In the genomic region with DNA sequence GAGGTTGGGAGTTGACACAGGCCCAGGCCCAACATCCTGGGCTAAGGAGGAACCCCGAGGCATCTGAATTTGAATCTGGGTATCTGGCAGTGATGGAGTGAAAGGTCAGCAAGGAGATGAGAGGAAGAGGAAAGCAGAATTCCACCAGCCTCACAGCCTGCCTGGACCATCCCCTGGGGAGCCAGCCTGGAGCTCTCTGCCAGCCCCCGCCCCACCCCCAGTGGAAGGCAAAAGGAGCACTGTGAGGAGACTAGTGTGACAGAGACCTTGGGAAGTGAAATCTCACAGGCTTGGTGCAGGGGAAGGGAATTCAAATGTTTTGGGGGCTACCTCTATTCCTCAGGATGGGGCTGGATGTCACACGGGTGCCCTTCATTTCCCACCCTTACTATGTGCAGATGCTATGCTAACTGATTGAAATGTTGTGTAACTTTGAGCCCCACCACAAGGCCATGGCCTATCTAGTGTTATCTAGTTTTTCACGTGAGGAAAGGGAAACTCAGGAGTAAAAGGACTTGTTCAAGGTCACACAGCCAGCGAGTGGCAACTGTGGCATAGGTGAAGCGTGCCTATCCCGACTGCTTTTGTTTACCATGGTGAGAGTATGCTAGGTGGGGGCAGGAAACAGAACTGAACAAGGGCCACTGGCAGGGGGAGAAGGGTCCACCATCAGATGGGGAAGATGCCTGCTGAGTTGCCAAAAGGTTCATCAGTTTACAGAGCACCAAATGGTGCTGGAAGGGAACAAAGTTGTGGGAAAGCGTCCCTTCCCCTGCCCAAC, we compare ENCODE assay signal across 10 cellular contexts. TPM values are rescaled to one million over a fixed set of nuclear protein-coding genes. Genes with fewer than 3 reads are reported as not detected.
DNase-seq lines count a peak whose midpoint lies in the region; ATAC-seq, FAIRE-seq and TF ChIP-seq lines count a peak whose summit lies in the region.
"Had no signal": no experiment of that assay in that cellular context is flagged by ENCODE, and none has a peak within 500 bp of the region (broad histone marks: within the 10 kb centered on the region; RNA-seq: fewer than 3 reads in every experiment).

No MANE protein-coding gene starts in this region.

- peak overlapping the region; percentile 36 for H2AFZ ChIP-seq in IMR-90 (replicated peaks; ENCODE audit: low read length, poor library complexity)
- H2AFZ ChIP-seq in osteoblast (ENCODE audit: low read length): no peak overlapping the region
- no peak overlapping the region for H2AFZ ChIP-seq in SK-N-SH (ENCODE audit: low read depth)

- CTCF ChIA-PET in A549 (lab: Yijun Ruan, JAX): interaction anchor here (0.7 to 18.5 kb wide), 13 partner anchors 7 to 165 kb away, joined by 3 to 314 read pairs (median 10); partner anchors contain the start of gene AHDC1
- CTCF ChIA-PET in IMR-90 (lab: Yijun Ruan, JAX): interaction anchor here (1.3 to 1.6 kb wide), 3 partner anchors 7 to 25 kb away, joined by 4 to 6 read pairs (median 4); no protein-coding TSS in a partner anchor
- CTCF ChIA-PET in SK-N-SH (lab: Yijun Ruan, JAX): interaction anchor here (0.8 to 24.8 kb wide), 5 partner anchors 10 to 29 kb away, joined by 4 to 603 read pairs (median 4); partner anchors contain the start of gene AHDC1

- POLR2A ChIA-PET in A549 (lab: Yijun Ruan, JAX) (interaction anchor here (1.0 to 2.4 kb wide), 2 partner anchors 17 to 28 kb away, joined by 3 to 13 read pairs; no protein-coding TSS in a partner anchor), IMR-90 (lab: Charles Lee; ENCODE audit: unreplicated experiment) (no interaction called here), SK-N-SH (lab: Yijun Ruan, JAX) (no interaction called here)

- no TSS peak for BruUV-seq in IMR-90 (replicated peaks; lab: Mats Ljungman, UMichigan)

- H3K4me1 ChIP-seq in A549 (peaks cover 64% of the 10 kb centered on the region), IMR-90 (ENCODE audit: control insufficient read depth, insufficient read depth, low read length) (peaks cover 55% of the 10 kb centered on the region), esophagus squamous epithelium (peaks cover 84 to 100% (median 89%) of the 10 kb centered on the region in 3 donors), osteoblast (ENCODE audit: insufficient read depth, low read length) (peaks cover 45% of the 10 kb centered on the region), SK-N-SH (ENCODE audit: control insufficient read depth in 1 of 2, insufficient read depth in 2 of 2, low read depth in 1 of 2, low read length in 1 of 2) (peaks cover 50 to 62% of the 10 kb centered on the region in 2 experiments; a peak in 3 of 4 replicates)

- peak overlapping the region; percentile 98 to 99 for H3K27ac ChIP-seq in A549
- H3K27ac ChIP-seq in IMR-90 (ENCODE audit: insufficient read depth, low read length): no peak overlapping the region
- peak overlapping the region; percentile 55 to 97 (median 96) for H3K27ac ChIP-seq in esophagus squamous epithelium
- H3K27ac ChIP-seq in osteoblast (ENCODE audit: low read depth, low read length): no peak overlapping the region
- H3K27ac ChIP-seq in SK-N-SH (ENCODE audit: low read depth in 2 of 2, low read length in 1 of 2): no peak overlapping the region

- H3K23ac ChIP-seq in IMR-90 (ENCODE audit: low read depth, low read length): peak overlapping the region; percentile 18; the same call in 1 of the 2 replicates

- no peak overlapping the region for H2BK20ac ChIP-seq in IMR-90 (ENCODE audit: low read depth, low read length)

- H4K20me1 ChIP-seq in IMR-90 (ENCODE audit: insufficient read depth, low read length) (peaks cover 62% of the 10 kb centered on the region), osteoblast (ENCODE audit: insufficient read depth, low read length) (peaks cover 65% of the 10 kb centered on the region), SK-N-SH (ENCODE audit: insufficient read depth) (peaks cover 70% of the 10 kb centered on the region)

- no peak for TF ChIP-seq CTCF in A549 (IDR thresholded peaks at IDR 0.05)
- TF ChIP-seq CTCF in IMR-90 (conservative IDR thresholded peaks at IDR 0.05; ENCODE audit: low read depth, low read length): no peak
- TF ChIP-seq CTCF in esophagus squamous epithelium (IDR thresholded peaks at IDR 0.05): no peak
- TF ChIP-seq CTCF in osteoblast (IDR thresholded peaks at IDR 0.05; ENCODE audit: extremely low read depth, low read depth, low read length): no peak
- TF ChIP-seq CTCF in SK-N-SH (IDR thresholded peaks at IDR 0.05): no peak

- TF ChIP-seq RAD21 in A549 (conservative IDR thresholded peaks at IDR 0.05 in 1 of 2, IDR thresholded peaks at IDR 0.05 in 1 of 2) (no peak), IMR-90 (IDR thresholded peaks at IDR 0.05; ENCODE audit: low read length) (no peak), SK-N-SH (IDR thresholded peaks at IDR 0.05; ENCODE audit: low read length) (no peak)

- no peak overlapping the region for H2BK5ac ChIP-seq in IMR-90 (ENCODE audit: low read depth, low read length, poor library complexity, severe bottlenecking)

- no peak for TF ChIP-seq EP300 in A549 (IDR thresholded peaks at IDR 0.05)
- no peak for TF ChIP-seq EP300 in SK-N-SH (IDR thresholded peaks at IDR 0.05; ENCODE audit: borderline replicate concordance in 1 of 2, low read depth in 1 of 2, low read length in 1 of 2)

- H3K9ac ChIP-seq in IMR-90 (ENCODE audit: low read depth, low read length): no peak overlapping the region
- H3K9ac ChIP-seq in SK-N-SH: no peak overlapping the region

- H2AK9ac ChIP-seq in IMR-90 (replicated peaks; ENCODE audit: low read depth, low read length, poor library complexity): peak overlapping the region; percentile 94

- H3K9me2 ChIP-seq in SK-N-SH: no peaks in the 10 kb centered on the region

- peak overlapping the region; percentile 0; the same call in 1 of the 2 replicates for H2BK120ac ChIP-seq in IMR-90 (ENCODE audit: low read depth, low read length)

- no peak for DNase-seq in A549 (ENCODE audit: low read depth in 1 of 2, low spot score in 1 of 2)
- no peak for DNase-seq in IMR-90
- DNase-seq in esophagus squamous epithelium (lab: John Stamatoyannopoulos, UW): no peak
- no peak for DNase-seq in osteoblast (ENCODE audit: insufficient read length, low spot score, missing footprints)
- no peak for DNase-seq in SK-N-SH
- no peak for DNase-seq in NCI-H446 (lab: John Stamatoyannopoulos, UW)
- DNase-seq: activated CD8-positive, alpha-beta memory T cell treated with anti-CD3 and anti-CD28 coated beads, Interleukin-2, amount 50 U/mL, for 48 hours had no signal

- intact Hi-C loops in IMR-90 (cut with micrococcal nuclease) (no loop called here), esophagus squamous epithelium (cut with DNase I) (no loop called here)

- peak overlapping the region; percentile 41; the same call in 1 of the 2 replicates for H2AK5ac ChIP-seq in IMR-90 (ENCODE audit: low read depth, low read length)

- H3K4me2 ChIP-seq in A549: peak overlapping the region; percentile 89
- no peak overlapping the region for H3K4me2 ChIP-seq in IMR-90 (ENCODE audit: low read depth, low read length)
- peak overlapping the region; percentile 9 for H3K4me2 ChIP-seq in osteoblast (ENCODE audit: insufficient read depth, low read length)
- H3K4me2 ChIP-seq in SK-N-SH: no peak overlapping the region; the same call in 1 of the 2 replicates

- 0 out of 2 replicates have a peak overlapping the region, but pooled peaks have one; percentile 5 for H3K14ac ChIP-seq in IMR-90 (replicated peaks; ENCODE audit: low read depth, low read length)

- peaks cover 43 to 85% of the 10 kb centered on the region in 2 experiments for H3K79me1 ChIP-seq in IMR-90 (ENCODE audit: low read depth in 1 of 2, low read length in 2 of 2)

- H3K18ac ChIP-seq in IMR-90 (ENCODE audit: low read depth, low read length): no peak overlapping the region

- TF ChIP-seq POLR2A in A549 (IDR thresholded peaks at IDR 0.05; ENCODE audit: low read length) (no peak), IMR-90 (IDR thresholded peaks at IDR 0.05; ENCODE audit: low read depth, low read length) (no peak), esophagus squamous epithelium (IDR thresholded peaks at IDR 0.05) (no peak)

- dilution Hi-C loops in IMR-90 (cut with HindIII; ENCODE audit: low sequenced_read_pairs, unreplicated experiment): no loop called here

- no peaks in the 10 kb centered on the region for H3K9me3 ChIP-seq in A549
- H3K9me3 ChIP-seq in IMR-90 (ENCODE audit: control insufficient read depth, insufficient read depth, low read length): no peaks in the 10 kb centered on the region
- no peaks in the 10 kb centered on the region for H3K9me3 ChIP-seq in esophagus squamous epithelium
- no peaks in the 10 kb centered on the region for H3K9me3 ChIP-seq in osteoblast (ENCODE audit: low read depth, low read length)
- H3K9me3 ChIP-seq in SK-N-SH: no peaks in the 10 kb centered on the region

- H3F3A ChIP-seq in SK-N-SH (replicated peaks; ENCODE audit: insufficient read depth): peaks cover 6% of the 10 kb centered on the region

- H2BK15ac ChIP-seq in IMR-90 (ENCODE audit: low read depth, low read length): no peak overlapping the region

- H3K4me3 ChIP-seq in A549 (peak overlapping the region; percentile 75; the same call in 1 of the 3 replicates), IMR-90 (ENCODE audit: insufficient read depth, low read depth, low read length) (no peak overlapping the region), esophagus squamous epithelium (peak overlapping the region in 1 of 4 donors; percentile 35), osteoblast (ENCODE audit: insufficient read depth, low read length) (no peak overlapping the region), SK-N-SH (ENCODE audit: low read depth in 2 of 2, low read length in 1 of 2) (no peak overlapping the region)

- WGBS in A549 (ENCODE audit: missing lambda C conversion rate): 73% methylated on average over 8 of the region's 8 CpGs
- WGBS in IMR-90 (ENCODE audit: extremely low coverage in 2 of 2, insufficient read length in 1 of 2), 2 experiments: 63% methylated on average over 3 of the region's 8 CpGs; no CpG with 5 or more reads in 1 of the 2 experiments
- 66 to 74% methylated on average over 7 to 8 of the region's 8 CpGs for WGBS in esophagus squamous epithelium, 2 donors
- WGBS in SK-N-SH (ENCODE audit: low lambda C conversion rate): 90% methylated on average over 6 of the region's 8 CpGs

- in situ Hi-C loops in IMR-90 (cut with MboI; ENCODE audit: low sequenced_read_pairs): no loop called here

- peak overlapping the region; percentile 2; the same call in 1 of the 2 replicates for H4K5ac ChIP-seq in IMR-90 (ENCODE audit: low read depth, low read length)

- ATAC-seq in A549 (no peak), IMR-90 (ENCODE audit: low read depth) (no peak), GM19397 (IDR thresholded peaks at IDR 0.05; ENCODE audit: unreplicated experiment) (no peak), HG02759 (IDR thresholded peaks at IDR 0.05; ENCODE audit: unreplicated experiment) (no peak)
- ATAC-seq: SK-N-SH treated with all-trans-retinoic acid at 6 μM for 48 hours had no signal

- H3K27me3 ChIP-seq in IMR-90 (ENCODE audit: control insufficient read depth, insufficient read depth, low read length) (no peaks in the 10 kb centered on the region), esophagus squamous epithelium (no peaks in the 10 kb centered on the region), osteoblast (ENCODE audit: insufficient read depth, low read length) (no peaks in the 10 kb centered on the region), SK-N-SH (ENCODE audit: insufficient read depth) (no peaks in the 10 kb centered on the region)

- H3K79me2 ChIP-seq in osteoblast (ENCODE audit: insufficient read depth, low read length) (peaks cover 77% of the 10 kb centered on the region), SK-N-SH (ENCODE audit: insufficient read depth) (peaks cover 71% of the 10 kb centered on the region; the same call in 1 of the 2 replicates)

- peaks cover 18% of the 10 kb centered on the region for H3K9me1 ChIP-seq in IMR-90 (ENCODE audit: insufficient read depth, low read length)

- H4K91ac ChIP-seq in IMR-90 (ENCODE audit: insufficient read depth, low read depth, low read length): no peak overlapping the region

- H4K8ac ChIP-seq in IMR-90 (ENCODE audit: low read depth in 2 of 2, low read length in 2 of 2): peak overlapping the region in 1 of 2 experiments; percentile 17; a peak in 1 of 4 replicates

- no peaks in the 10 kb centered on the region; the same call in 1 of the 2 replicates for H3K36me3 ChIP-seq in IMR-90 (ENCODE audit: control insufficient read depth, insufficient read depth, low read length)
- no peaks in the 10 kb centered on the region for H3K36me3 ChIP-seq in esophagus squamous epithelium
- no peaks in the 10 kb centered on the region for H3K36me3 ChIP-seq in osteoblast (ENCODE audit: insufficient read depth, low read length)
- no peaks in the 10 kb centered on the region for H3K36me3 ChIP-seq in SK-N-SH (replicated peaks in 1 of 2; ENCODE audit: control insufficient read depth in 1 of 2, insufficient read depth in 2 of 2, low read length in 1 of 2)

- no peak for FAIRE-seq in A549 (lab: Jason Lieb, UNC)

- no peak overlapping the region for H3K56ac ChIP-seq in IMR-90 (ENCODE audit: extremely low read depth, insufficient read depth, low read length)

- peak overlapping the region; percentile 1 for H3K4ac ChIP-seq in IMR-90 (ENCODE audit: low read depth, low read length)

RNA-seq across cellular contexts. Expression of gene AHDC1, which starts 29.8 kb away (rescaled TPM):
- 1.3 and 2.6 TPM in 2 replicates for polyA plus RNA-seq in A549 (2011; rRNA removed)
- polyA plus RNA-seq in A549 (2012; cell fraction: cytosol; rRNA removed): 5.0 and 6.2 TPM in 2 replicates
- polyA plus RNA-seq in A549 (2012; cell fraction: nucleus; rRNA removed): 12.9 and 17.1 TPM in 2 replicates
- polyA plus RNA-seq in A549 (2017; fragmentation: RNase III; extraction: RNeasy Plus Mini Kit Qiagen cat#74134 plus additional on column Dnase treatment): 9.8 to 11.5 TPM (median 10.0 TPM) in 3 replicates
- polyA minus RNA-seq in A549 (2011; rRNA and poly(A)+ RNA removed): 2.9 and 3.6 TPM in 2 replicates
- 1.7 and 2.0 TPM in 2 replicates for total RNA-seq in IMR-90 (2012; rRNA removed)
- polyA plus RNA-seq in IMR-90 (2012; rRNA removed): 11.6 and 16.1 TPM in 2 replicates
- polyA plus RNA-seq in IMR-90 (2012; cell fraction: cytosol; rRNA removed): 4.9 and 11.5 TPM in 2 replicates
- polyA plus RNA-seq in IMR-90 (2012; cell fraction: nucleus; rRNA removed; ENCODE audit: low replicate concordance): 25.9 and 46.8 TPM in 2 replicates
- total RNA-seq in esophagus squamous epithelium: 100 to 1,000 TPM in 1 of 4 donors, 10 to 100 TPM in 3; 22.2 to 112 (median 30.6) TPM
- total RNA-seq in osteoblast: 11.2 and 13.3 TPM in 2 replicates
- polyA plus RNA-seq in SK-N-SH (2012; rRNA removed): 3.1 and 8.5 TPM in 2 replicates
- 3.2 and 4.4 TPM in 2 replicates for polyA plus RNA-seq in SK-N-SH (2012; cell fraction: cytosol; rRNA removed)
- 19.2 and 28.1 TPM in 2 replicates for polyA plus RNA-seq in SK-N-SH (2012; cell fraction: nucleus; rRNA removed)

Comparison
In these comparisons a context has a peak if more than half of its experiments do, and no peak if none do; other contexts are left out.
1. H3K27ac ChIP-seq: peak in A549 (2 of 2) and esophagus squamous epithelium (4 of 4); none in IMR-90 (single experiment), osteoblast (single experiment) and SK-N-SH (0 of 2).
2. H3K4me2 ChIP-seq: peak in A549 (single experiment) and osteoblast (single experiment); none in IMR-90 (single experiment) and SK-N-SH (single experiment).
3. Of the 12 proteins assayed by ChIP-seq in both A549 and SK-N-SH: peak only in A549: REST; only in SK-N-SH: none; in both: none; in neither: 11.